ENCODE assay signal across 19 cellular contexts in genomic region chr13:53513199-53513598, GRCh38.
"Had no signal": no experiment of that assay in that cellular context is flagged by ENCODE, and none has a peak within 500 bp of the region (broad histone marks: within the 10 kb centered on the region; RNA-seq: fewer than 3 reads in every experiment).

No MANE protein-coding gene starts in this region.

- H3K4me1 ChIP-seq: colonic mucosa, foreskin keratinocyte, stomach, upper lobe of right lung had no signal

- H3K36me3 ChIP-seq: colonic mucosa, neutrophil, stomach, thoracic aorta, upper lobe of right lung had no signal

- H3K27me3 ChIP-seq: colonic mucosa, foreskin keratinocyte, neutrophil, stomach, upper lobe of right lung had no signal

- ATAC-seq: activated CD4-positive, CD25-positive, alpha-beta regulatory T cell treated with anti-CD3 and anti-CD28 coated beads, Interleukin-2, amount 50 U/mL, for 24 hours; activated naive CD8-positive, alpha-beta T cell treated with anti-CD3 and anti-CD28 coated beads, Interleukin-2, amount 50 U/mL, for 24 hours; activated T-cell treated with anti-CD3 and anti-CD28 coated beads, Interleukin-2, amount 50 U/mL, for 4 hours; foreskin keratinocyte; naive thymus-derived CD8-positive, alpha-beta T cell; upper lobe of right lung had no signal

- DNase-seq: activated CD4-positive, alpha-beta T cell treated with anti-CD3 and anti-CD28 coated beads, Interleukin-2, amount 10 ng/mL, durations not matched to agents 7 days and 5 days; activated CD8-positive, alpha-beta memory T cell treated with anti-CD3 and anti-CD28 coated beads, Interleukin-2, amount 50 U/mL, for 4 hours; activated naive CD4-positive, alpha-beta T cell treated with anti-CD3 and anti-CD28 coated beads, Interleukin-2, amount 10 ng/mL, durations not matched to agents 7 days and 5 days; activated naive CD8-positive, alpha-beta T cell treated with anti-CD3 and anti-CD28 coated beads, Interleukin-2, amount 50 U/mL, for 24 hours; activated T-cell treated with anti-CD3 and anti-CD28 coated beads, Interleukin-2, amount 50 U/mL, for 4 hours; anterior cingulate cortex; colonic mucosa; foreskin keratinocyte; glutamatergic neuron; kidney glomerular epithelial cell; mesenchymal stem cell; naive thymus-derived CD8-positive, alpha-beta T cell; stimulated activated CD4-positive, alpha-beta T cell treated with anti-CD3 and anti-CD28 coated beads, Interleukin-4, amount 100 ng/mL, for 1 hour; stomach; upper lobe of right lung had no signal

- H3K4me3 ChIP-seq: colonic mucosa, skin epidermis, stomach, thoracic aorta, upper lobe of right lung had no signal

- H3K27ac ChIP-seq: colonic mucosa, foreskin keratinocyte, neutrophil, skin epidermis, stomach, thoracic aorta, upper lobe of right lung had no signal

- H3K9me3 ChIP-seq: colonic mucosa, neutrophil, stomach, thoracic aorta, upper lobe of right lung had no signal
